27 cellular contexts compared by ENCODE assay signal in genomic region chr20:12913781-12914443, GRCh38.
"Had no signal": no experiment of that assay in that cellular context is flagged by ENCODE, and none has a peak within 500 bp of the region (broad histone marks: within the 10 kb centered on the region; RNA-seq: fewer than 3 reads in every experiment).

No MANE protein-coding gene starts in this region.

- FAIRE-seq: endometrium, islet of Langerhans, keratinocyte had no signal

- H3K36me3 Mint-ChIP-seq: mesothelial cell of epicardium, naive B cell had no signal

- H3K4me3 Mint-ChIP-seq: dendritic cell treated with granulocyte-macrophage colony-stimulating factor and Interleukin-4, amounts not matched to agents 40 ng/mL and 50 ng/mL, for 4 days; effector memory CD8-positive, alpha-beta T cell; endodermal cell; mesothelial cell of epicardium; naive B cell had no signal

- H3K27me3 Mint-ChIP-seq: dendritic cell treated with granulocyte-macrophage colony-stimulating factor and Interleukin-4, amounts not matched to agents 40 ng/mL and 50 ng/mL, for 4 days; effector memory CD8-positive, alpha-beta T cell had no signal

- H3K27ac ChIP-seq: colonic mucosa, epithelial cell of prostate, esophagus squamous epithelium, gastrocnemius medialis, heart right ventricle, left lung, lower lobe of right lung had no signal

- H3K4me3 ChIP-seq: colonic mucosa, esophagus squamous epithelium, gastrocnemius medialis, heart right ventricle, left lung, lower lobe of right lung, mucosa of descending colon had no signal

- H3K9me3 Mint-ChIP-seq: dendritic cell treated with granulocyte-macrophage colony-stimulating factor and Interleukin-4, amounts not matched to agents 40 ng/mL and 50 ng/mL, for 4 days; endodermal cell; mesothelial cell of epicardium had no signal

- H3K4me1 ChIP-seq: colonic mucosa, esophagus squamous epithelium, gastrocnemius medialis, heart right ventricle, left lung, lower lobe of right lung had no signal

- ATAC-seq: effector memory CD8-positive, alpha-beta T cell; esophagus mucosa; gastrocnemius medialis; heart right ventricle; left cardiac atrium; left lung; left ventricle myocardium superior; lower lobe of right lung; mucosa of descending colon had no signal

- DNase-seq: colonic mucosa; cortex of kidney; effector CD8-positive, alpha-beta T cell; effector memory CD8-positive, alpha-beta T cell; endodermal cell; erythroblast; esophagus squamous epithelium; foreskin fibroblast; foreskin melanocyte; gastrocnemius medialis; glutamatergic neuron; heart right ventricle; hippocampal formation; left cardiac atrium; left lung; left ventricle myocardium superior; lower lobe of right lung; mesenchymal stem cell; mucosa of descending colon; naive B cell had no signal

- H3K27ac Mint-ChIP-seq: dendritic cell treated with granulocyte-macrophage colony-stimulating factor and Interleukin-4, amounts not matched to agents 40 ng/mL and 50 ng/mL, for 4 days; effector memory CD8-positive, alpha-beta T cell; endodermal cell; mesothelial cell of epicardium; naive B cell had no signal

- H3K9me3 ChIP-seq: colonic mucosa, esophagus squamous epithelium, gastrocnemius medialis, heart right ventricle, left lung, lower lobe of right lung, mucosa of descending colon had no signal

- H3K27me3 ChIP-seq: colonic mucosa, esophagus squamous epithelium, gastrocnemius medialis, left lung had no signal

- H3K36me3 ChIP-seq: colonic mucosa, esophagus squamous epithelium, gastrocnemius medialis, heart right ventricle, left lung, lower lobe of right lung had no signal
